In the genomic region with DNA sequence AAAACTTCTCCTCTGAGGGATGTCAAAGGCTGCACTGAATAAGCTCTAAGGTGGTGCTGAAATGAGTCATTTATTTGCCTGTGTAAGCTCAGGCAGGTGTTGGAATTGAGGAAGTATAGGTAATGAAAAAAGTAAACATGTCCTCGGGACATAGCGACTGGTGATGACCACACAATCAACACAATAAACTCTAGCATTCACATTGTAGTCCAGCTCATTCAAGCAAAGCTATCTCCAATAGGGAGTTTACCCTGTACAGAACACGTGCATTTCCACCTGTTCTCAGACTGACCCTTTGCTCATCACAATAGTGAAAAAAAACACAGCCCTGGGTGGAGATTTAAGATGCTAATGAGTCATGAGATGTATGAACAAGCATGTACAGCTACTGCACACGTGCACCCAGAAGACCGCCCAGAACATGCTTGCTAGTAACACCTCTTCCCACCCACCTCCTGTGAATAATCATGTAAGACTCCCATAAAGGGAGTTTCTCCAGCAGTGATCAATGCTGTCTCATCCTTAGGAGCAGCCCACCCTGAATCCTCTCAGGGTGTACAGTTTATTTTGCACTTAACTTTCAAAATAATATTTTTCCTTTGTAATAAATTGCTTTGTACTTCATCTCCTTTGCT, we compare ENCODE assay signal across 8 cellular contexts. TPM values are rescaled to one million over a fixed set of nuclear protein-coding genes. Genes with fewer than 3 reads are reported as not detected.
A peak's percentile ranks its signal among the peaks of the same experiment; 100 is the strongest.
DNase-seq lines count a peak whose midpoint lies in the region; ATAC-seq lines count a peak whose summit lies in the region.

No MANE protein-coding gene starts in this region.

- H3K27me3 ChIP-seq in SJSA1 (replicated peaks) (no peaks in the 10 kb centered on the region), adipocyte (replicated peaks; ENCODE audit: control insufficient read depth, insufficient read depth, low read length) (no peaks in the 10 kb centered on the region), aorta (ENCODE audit: control insufficient read depth in 1 of 2, insufficient read depth in 2 of 2, low read length in 1 of 2) (no peaks in the 10 kb centered on the region)

- ATAC-seq in GM21717 (IDR thresholded peaks at IDR 0.05; ENCODE audit: unreplicated experiment) (peak; percentile 40), aorta (ENCODE audit: low FRiP score) (no peak)

- H3K36me3 ChIP-seq in SJSA1, result peaks cover 22% of the 10 kb centered on the region
- H3K36me3 ChIP-seq in adipocyte (ENCODE audit: control insufficient read depth, insufficient read depth, low read length, severe bottlenecking), result no peaks in the 10 kb centered on the region
- no peaks in the 10 kb centered on the region for H3K36me3 ChIP-seq in aorta (ENCODE audit: control insufficient read depth in 1 of 2, insufficient read depth in 2 of 2, low read length in 1 of 2)

- peak overlapping the region; percentile 82 for H3K9ac ChIP-seq in adipocyte (ENCODE audit: low read length)

- intact Hi-C loops in aorta (cut with DNase I), result loop anchor here in 1 of 2 donors (5.0 kb wide), 1 partner anchor 64 kb away; no protein-coding TSS in a partner anchor

- H3K4me1 ChIP-seq in SJSA1 (replicated peaks) (peaks cover 23% of the 10 kb centered on the region), adipocyte (ENCODE audit: control insufficient read depth, insufficient read depth, low read length) (peaks cover 13% of the 10 kb centered on the region), aorta (ENCODE audit: control insufficient read depth in 1 of 2, insufficient read depth in 2 of 2, low read length in 2 of 2) (peaks cover 0 to 5% of the 10 kb centered on the region in 2 donors)

- H3K4me3 ChIP-seq in Jurkat, Clone E6-1 (ENCODE audit: low read length), result peak overlapping the region; percentile 52
- H3K4me3 ChIP-seq in SJSA1 (peak overlapping the region; percentile 33), adipocyte (ENCODE audit: low read length) (peak overlapping the region; percentile 89), aorta (ENCODE audit: low read length in 2 of 2) (no peak overlapping the region)

- DNase-seq in DMS53 treated with DMSO at 0.1 percent for 48 hours (lab: John Stamatoyannopoulos, UW; ENCODE audit: unreplicated experiment) (peak; percentile 97), SJSA1 (ENCODE audit: low read depth in 1 of 2, low spot score in 2 of 2) (peak; percentile 67 to 85), adipocyte (ENCODE audit: low read depth) (peak; percentile 29), kidney tubule cell (ENCODE audit: low spot score) (peak; percentile 93), aorta (no peak)
- DNase-seq in Jurkat, Clone E6-1 (ENCODE audit: low read depth, low spot score), result peak; percentile 54
- DNase-seq in stimulated activated CD8-positive, alpha-beta memory T cell treated with anti-CD3 and anti-CD28 coated beads, Interleukin-12 subunit alpha, Interleukin-12 subunit beta, amount 100 ng/mL, for 24 hours (ENCODE audit: extremely low read depth), result peak; percentile 45

- peak overlapping the region; percentile 86 for H3K27ac ChIP-seq in SJSA1
- peak overlapping the region in 1 of 2 donors; percentile 29 for H3K27ac ChIP-seq in aorta (ENCODE audit: low read depth in 1 of 2, low read length in 2 of 2)

- H3K9me3 ChIP-seq in SJSA1 (replicated peaks), result no peaks in the 10 kb centered on the region
- no peaks in the 10 kb centered on the region for H3K9me3 ChIP-seq in adipocyte (ENCODE audit: control insufficient read depth, low read length)
- H3K9me3 ChIP-seq in aorta (ENCODE audit: control insufficient read depth, low read length), result no peaks in the 10 kb centered on the region

- 39 to 46% methylated on average over 5 of the region's 5 CpGs for WGBS in aorta, 2 donors

RNA-seq across cellular contexts. Expression of a gene that starts 33.0 kb away (rescaled TPM):
- 0.98 TPM for polyA plus RNA-seq in Jurkat, Clone E6-1 (2012; ENCODE audit: insufficient read depth, insufficient read length)
- total RNA-seq in SJSA1 (2014; rRNA removed; shearing (Covaris generic)), result not detected in 2 replicates
- 1 to 10 TPM in 1 of 2 donors, under 1 TPM in 1; 0.45 to 2.2 TPM for total RNA-seq in aorta
- polyA plus RNA-seq in aorta, result 1 to 10 TPM in 1 of 2 donors, not detected in 1; 2.6 TPM

RNA-seq across cellular contexts. Expression of a gene that starts 45.1 kb away (rescaled TPM):
- 50.3 TPM for polyA plus RNA-seq in Jurkat, Clone E6-1 (2012; ENCODE audit: insufficient read depth, insufficient read length)
- total RNA-seq in SJSA1 (2014; rRNA removed; shearing (Covaris generic)), result 61.4 and 68.1 TPM in 2 replicates
- total RNA-seq in aorta, result 1 to 10 TPM; 3.1 to 8.3 TPM
- 1 to 10 TPM; 3.4 to 4.2 TPM for polyA plus RNA-seq in aorta

RNA-seq across cellular contexts. Expression of a gene that starts 45.9 kb away (rescaled TPM):
- 65.1 TPM for polyA plus RNA-seq in Jurkat, Clone E6-1 (2012; ENCODE audit: insufficient read depth, insufficient read length)
- total RNA-seq in SJSA1 (2014; rRNA removed; shearing (Covaris generic)), result 35.1 and 39.2 TPM in 2 replicates
- total RNA-seq in aorta, result 10 to 100 TPM; 13.7 to 23.2 TPM
- 10 to 100 TPM in 1 of 2 donors, 1 to 10 TPM in 1; 7.0 to 21.3 TPM for polyA plus RNA-seq in aorta

Comparison
In these comparisons a context has a peak if more than half of its experiments do, and no peak if none do; other contexts are left out.
1. DNase-seq: peak in DMS53 treated with DMSO at 0.1 percent for 48 hours (single experiment), Jurkat, Clone E6-1 (single experiment), SJSA1 (2 of 2), adipocyte (single experiment), kidney tubule cell (single experiment) and stimulated activated CD8-positive, alpha-beta memory T cell treated with anti-CD3 and anti-CD28 coated beads, Interleukin-12 subunit alpha, Interleukin-12 subunit beta, amount 100 ng/mL, for 24 hours (single experiment); none in aorta (0 of 2).
2. H3K4me3 ChIP-seq: peak in Jurkat, Clone E6-1 (single experiment), SJSA1 (single experiment) and adipocyte (single experiment); none in aorta (0 of 2).